Comparison of ENCODE assay signal across 24 cellular contexts in the genomic region with DNA sequence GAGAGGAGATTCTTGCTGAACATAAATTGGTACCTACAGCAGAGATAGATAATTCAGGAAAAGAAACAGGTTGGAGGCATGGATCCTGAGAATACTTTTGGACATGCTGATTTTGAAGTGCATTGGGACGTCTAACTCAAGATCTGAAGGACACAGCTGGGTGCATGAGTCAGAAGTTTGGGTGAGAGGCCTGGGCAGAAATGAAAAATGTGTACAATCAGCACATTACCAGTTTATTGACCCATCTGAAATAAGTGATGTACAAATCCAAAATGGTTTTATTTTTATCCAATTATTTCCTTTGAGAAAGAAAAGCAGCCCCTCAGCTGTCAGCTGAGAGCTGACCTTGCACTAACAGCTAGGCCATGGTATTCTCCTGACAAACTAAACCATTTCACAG.
"Had no signal": no experiment of that assay in that cellular context is flagged by ENCODE, and none has a peak within 500 bp of the region (broad histone marks: within the 10 kb centered on the region; RNA-seq: fewer than 3 reads in every experiment).

No MANE protein-coding gene starts in this region.

- H3K27me3 ChIP-seq: ascending aorta, left lung, testis, transverse colon had no signal

- H3K27ac ChIP-seq: ascending aorta, left lung, skin epidermis, testis, transverse colon had no signal

- DNase-seq: activated B cell treated with CpG ODN at 0.5 μM for 24 hours; activated CD8-positive, alpha-beta memory T cell treated with anti-CD3 and anti-CD28 coated beads, Interleukin-2, amount 10 ng/mL, durations not matched to agents 7 days and 5 days; activated CD8-positive, alpha-beta T cell treated with anti-CD3 and anti-CD28 coated beads, Interleukin-2, amount 10 ng/mL, durations not matched to agents 7 days and 5 days; activated effector memory CD4-positive, alpha-beta T cell treated with Interleukin-2 at 50 U/mL for 16 hours; activated naive CD4-positive, alpha-beta T cell treated with Interleukin-2 at 50 U/mL for 16 hours; activated T-cell treated with anti-CD3 and anti-CD28 coated beads, Interleukin-2, amount 50 U/mL, for 72 hours; caudate nucleus; left lung; mesendoderm; natural killer cell; stimulated activated CD4-positive, alpha-beta T cell treated with anti-CD3 and anti-CD28 coated beads, Interleukin-12 subunit alpha, Interleukin-12 subunit beta, amount 100 ng/mL, for 4 hours; stimulated activated CD4-positive, alpha-beta T cell treated with anti-CD3 and anti-CD28 coated beads, Interleukin-4, amount 100 ng/mL, for 1 hour; stimulated activated naive CD8-positive, alpha-beta T cell treated with anti-CD3 and anti-CD28 coated beads, Interleukin-15, Interleukin-2, amounts not matched to agents 100 U/mL and 50 U/mL, for 24 hours; testis; transverse colon had no signal

- FAIRE-seq: endothelial cell of umbilical vein, frontal cortex had no signal

- H3K4me3 ChIP-seq: ascending aorta, left lung, lung, skin epidermis, testis, transverse colon had no signal

- H3K9me3 ChIP-seq: ascending aorta, testis had no signal

- H3K27ac Mint-ChIP-seq: activated B cell treated with CpG ODN at 0.5 μM for 24 hours; activated CD8-positive, alpha-beta memory T cell treated with anti-CD3 and anti-CD28 coated beads, Interleukin-2, amount 10 ng/mL, durations not matched to agents 7 days and 5 days; activated CD8-positive, alpha-beta T cell treated with anti-CD3 and anti-CD28 coated beads, Interleukin-2, amount 10 ng/mL, durations not matched to agents 7 days and 5 days; activated naive CD8-positive, alpha-beta T cell; activated T-cell treated with anti-CD3 and anti-CD28 coated beads, Interleukin-2, amount 50 U/mL, for 72 hours; brain; natural killer cell; T-helper 2 cell treated with Interferon-gamma antibody and Interleukin-4, amounts not matched to agents 5 μg/mL and 100 μg/mL, for 36 hours had no signal

- ATAC-seq: activated CD8-positive, alpha-beta memory T cell treated with anti-CD3 and anti-CD28 coated beads, Interleukin-2, amount 10 ng/mL, durations not matched to agents 7 days and 5 days; activated CD8-positive, alpha-beta T cell treated with anti-CD3 and anti-CD28 coated beads, Interleukin-2, amount 10 ng/mL, durations not matched to agents 7 days and 5 days; activated T-cell treated with anti-CD3 and anti-CD28 coated beads, Interleukin-2, amount 50 U/mL, for 72 hours; left lung; natural killer cell; sciatic nerve; stimulated activated naive CD8-positive, alpha-beta T cell treated with anti-CD3 and anti-CD28 coated beads, Interleukin-15, Interleukin-2, amounts not matched to agents 100 U/mL and 50 U/mL, for 24 hours had no signal

- H3K4me1 ChIP-seq: ascending aorta, left lung, testis, transverse colon had no signal

- H3K27me3 Mint-ChIP-seq: activated CD8-positive, alpha-beta memory T cell treated with anti-CD3 and anti-CD28 coated beads, Interleukin-2, amount 10 ng/mL, durations not matched to agents 7 days and 5 days; activated naive CD8-positive, alpha-beta T cell; brain had no signal

- H3K4me3 Mint-ChIP-seq: activated B cell treated with CpG ODN at 0.5 μM for 24 hours; activated CD8-positive, alpha-beta memory T cell treated with anti-CD3 and anti-CD28 coated beads, Interleukin-2, amount 10 ng/mL, durations not matched to agents 7 days and 5 days; activated CD8-positive, alpha-beta T cell treated with anti-CD3 and anti-CD28 coated beads, Interleukin-2, amount 10 ng/mL, durations not matched to agents 7 days and 5 days; activated naive CD8-positive, alpha-beta T cell; activated T-cell treated with anti-CD3 and anti-CD28 coated beads, Interleukin-2, amount 50 U/mL, for 72 hours; brain; natural killer cell; T-helper 2 cell treated with Interferon-gamma antibody and Interleukin-4, amounts not matched to agents 5 μg/mL and 100 μg/mL, for 36 hours had no signal

- H3K9me3 Mint-ChIP-seq: activated B cell treated with CpG ODN at 0.5 μM for 24 hours; T-helper 2 cell treated with Interferon-gamma antibody and Interleukin-4, amounts not matched to agents 5 μg/mL and 100 μg/mL, for 36 hours had no signal

- H3K4me1 Mint-ChIP-seq: activated B cell treated with CpG ODN at 0.5 μM for 24 hours; activated CD8-positive, alpha-beta memory T cell treated with anti-CD3 and anti-CD28 coated beads, Interleukin-2, amount 10 ng/mL, durations not matched to agents 7 days and 5 days; brain; natural killer cell had no signal

- H3K36me3 Mint-ChIP-seq: activated CD8-positive, alpha-beta memory T cell treated with anti-CD3 and anti-CD28 coated beads, Interleukin-2, amount 10 ng/mL, durations not matched to agents 7 days and 5 days; activated naive CD8-positive, alpha-beta T cell; brain; natural killer cell had no signal

- H3K36me3 ChIP-seq: ascending aorta, left lung, transverse colon had no signal
